ENCODE assay signal across 30 cellular contexts in the genomic region with DNA sequence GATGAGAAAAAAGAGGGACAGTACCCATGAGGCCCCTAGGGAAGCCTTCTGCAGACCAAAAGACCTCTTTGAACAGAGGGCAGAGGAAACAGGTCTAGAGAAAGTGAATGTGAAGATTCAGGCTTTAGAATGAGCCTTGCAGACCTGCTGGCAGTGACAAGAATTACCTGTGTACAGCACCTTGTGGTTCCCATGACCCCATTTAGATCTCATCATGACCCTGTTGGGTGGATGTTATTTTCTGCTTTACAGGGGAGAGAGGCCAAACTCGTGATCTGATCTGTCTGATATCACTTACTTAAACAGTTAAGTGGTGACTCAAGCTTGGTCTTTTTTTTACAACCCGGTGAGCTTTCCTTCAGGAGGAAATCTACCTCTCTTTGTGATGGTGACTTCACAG.
"Had no signal": no experiment of that assay in that cellular context is flagged by ENCODE, and none has a peak within 500 bp of the region (broad histone marks: within the 10 kb centered on the region; RNA-seq: fewer than 3 reads in every experiment).

No MANE protein-coding gene starts in this region.

- H3K9me3 ChIP-seq: SJCRH30 had no signal

- DNase-seq: activated B cell treated with CpG ODN at 0.5 μM for 24 hours; activated CD4-positive, alpha-beta T cell treated with anti-CD3 and anti-CD28 coated beads for 1 hour; activated CD4-positive, alpha-beta T cell treated with anti-CD3 and anti-CD28 coated beads for 48 hours; activated CD4-positive, alpha-beta T cell treated with anti-CD3 and anti-CD28 coated beads, Interleukin-2, amount 50 U/mL, for 4 hours; activated CD8-positive, alpha-beta T cell treated with anti-CD3 and anti-CD28 coated beads for 36 hours; activated effector memory CD4-positive, alpha-beta T cell treated with anti-CD3 and anti-CD28 coated beads, Interleukin-2, amount 50 U/mL, for 16 hours; activated naive CD4-positive, alpha-beta T cell; activated naive CD4-positive, alpha-beta T cell treated with anti-CD3 and anti-CD28 coated beads, Interleukin-2, amount 50 U/mL, for 16 hours; activated naive CD8-positive, alpha-beta T cell treated with anti-CD3 and anti-CD28 coated beads for 36 hours; activated T-cell treated with anti-CD3 and anti-CD28 coated beads, Interleukin-2, amount 50 U/mL, for 1 hour; activated T-cell treated with anti-CD3 and anti-CD28 coated beads, Interleukin-2, amount 50 U/mL, for 72 hours; amniotic stem cell; aorta; brain microvascular endothelial cell; Karpas-422; KBM-7; NCI-H1105; NCI-H1417 treated with DMSO at 0.1 percent for 48 hours; NCI-H1930; NCI-H2081 treated with DMSO at 0.1 percent for 48 hours; NCI-H226; NCI-H446 treated with DMSO at 0.1 percent for 48 hours; NCI-H524; OCI-M1; SHP77; SJCRH30 had no signal

- H3K4me1 ChIP-seq: SJCRH30 had no signal

- H3K27ac ChIP-seq: brain microvascular endothelial cell, cardiac muscle cell, SJCRH30, SK-N-MC, VCaP had no signal

- H3K4me3 ChIP-seq: cardiac muscle cell, SJCRH30, SK-N-MC had no signal

- ATAC-seq: activated CD8-positive, alpha-beta T cell treated with anti-CD3 and anti-CD28 coated beads for 36 hours; activated T-cell treated with anti-CD3 and anti-CD28 coated beads, Interleukin-2, amount 50 U/mL, for 72 hours; activated T-helper 17 cell treated with anti-CD3 and anti-CD28 coated beads, Interleukin-2, amount 50 U/mL, for 72 hours had no signal

- H3K27me3 ChIP-seq: brain microvascular endothelial cell, cardiac muscle cell, SJCRH30 had no signal

- H3K36me3 ChIP-seq: brain microvascular endothelial cell, cardiac muscle cell, SJCRH30 had no signal
